In genomic region chr6:43724914-43725642, GRCh38 we compare ENCODE assay signal across 1 cellular context.
TF ChIP-seq lines count a peak whose summit lies in the region.

No MANE protein-coding gene starts in this region.

TF ChIP-seq in GM12878, 131 proteins besides CTCF, POLR2A, EP300 and RAD21 (continued from another document and continues in another):
- TF ChIP-seq IRF4 (IDR thresholded peaks at IDR 0.05; ENCODE audit: low read depth, low read length): 0 out of 2 replicates have a peak, but pooled peaks have one; percentile 55
- TF ChIP-seq SIX5 (IDR thresholded peaks at IDR 0.05; ENCODE audit: low read depth, low read length, severe bottlenecking): no peak
- no peak for TF ChIP-seq ZZZ3 (IDR thresholded peaks at IDR 0.05; ENCODE audit: control insufficient read depth, insufficient read length, low read depth)
- TF ChIP-seq BCL11A (IDR thresholded peaks at IDR 0.05; ENCODE audit: low read depth, low read length): no peak; the same call in 1 of the 2 replicates
- peak; percentile 99 to 100 for TF ChIP-seq BHLHE40 (IDR thresholded peaks at IDR 0.05; ENCODE audit: borderline replicate concordance in 1 of 2, low read depth in 2 of 2, low read length in 1 of 2)
- TF ChIP-seq E2F8 (IDR thresholded peaks at IDR 0.05; ENCODE audit: low read depth, partially characterized antibody): no peak
- TF ChIP-seq NFXL1 (IDR thresholded peaks at IDR 0.05; ENCODE audit: borderline replicate concordance): no peak
- TF ChIP-seq CBX3 (IDR thresholded peaks at IDR 0.05; ENCODE audit: borderline replicate concordance, low read depth): no peak
- TF ChIP-seq EZH2 (IDR thresholded peaks at IDR 0.05; ENCODE audit: borderline replicate concordance, control insufficient read depth, low read depth, low read length): no peak
- TF ChIP-seq SRF (IDR thresholded peaks at IDR 0.05; ENCODE audit: low read depth in 2 of 2, low read length in 2 of 2): no peak
- TF ChIP-seq MTA2 (IDR thresholded peaks at IDR 0.05; ENCODE audit: low read depth): peak; percentile 90
- TF ChIP-seq SKIL (IDR thresholded peaks at IDR 0.05; ENCODE audit: low read depth, poor library complexity, severe bottlenecking): peak; percentile 83
- TF ChIP-seq SMAD5 (IDR thresholded peaks at IDR 0.05; ENCODE audit: low read depth): no peak
- TF ChIP-seq SUPT20H (IDR thresholded peaks at IDR 0.05; ENCODE audit: borderline replicate concordance, control insufficient read depth, low read depth, low read length): no peak
- no peak for TF ChIP-seq STAT1 (conservative IDR thresholded peaks at IDR 0.05)
- peak; percentile 73 for TF ChIP-seq MXI1 (IDR thresholded peaks at IDR 0.05; ENCODE audit: low read depth, low read length)
- peak; percentile 99 for TF ChIP-seq IKZF1 (conservative IDR thresholded peaks at IDR 0.05)
- 0 out of 2 replicates have a peak, but pooled peaks have one; percentile 36 for TF ChIP-seq RAD51 (IDR thresholded peaks at IDR 0.05)
- peak; percentile 91 for TF ChIP-seq RELB (IDR thresholded peaks at IDR 0.05; ENCODE audit: low read depth)
- TF ChIP-seq ZBTB33 (IDR thresholded peaks at IDR 0.05): no peak
- peak; percentile 73 for TF ChIP-seq FOXK2 (IDR thresholded peaks at IDR 0.05)
- TF ChIP-seq BMI1 (IDR thresholded peaks at IDR 0.05; ENCODE audit: borderline replicate concordance): no peak; the same call in 1 of the 2 replicates
- no peak for TF ChIP-seq ELK1 (IDR thresholded peaks at IDR 0.05; ENCODE audit: low read depth, low read length)
- peak; percentile 90 for TF ChIP-seq CREM (IDR thresholded peaks at IDR 0.05; ENCODE audit: low read depth)
- peak; percentile 96 for TF ChIP-seq DPF2 (IDR thresholded peaks at IDR 0.05)
- no peak for TF ChIP-seq KAT2A (conservative IDR thresholded peaks at IDR 0.05; ENCODE audit: control insufficient read depth, low read depth, low read length)
- TF ChIP-seq NR2C1 (IDR thresholded peaks at IDR 0.05): no peak
- TF ChIP-seq MEF2A (IDR thresholded peaks at IDR 0.05; ENCODE audit: insufficient read depth, low read depth, low read length): peak; percentile 44; the same call in 1 of the 2 replicates
- TF ChIP-seq ZNF687 (IDR thresholded peaks at IDR 0.05): peak; percentile 58; the same call in 1 of the 2 replicates
- no peak for TF ChIP-seq ZNF384 (IDR thresholded peaks at IDR 0.05; ENCODE audit: borderline replicate concordance, low read depth, low read length)
- peak; percentile 50 for TF ChIP-seq MYC (IDR thresholded peaks at IDR 0.05; ENCODE audit: insufficient read depth, insufficient read length, insufficient replicate concordance, low read length, severe bottlenecking)
- no peak for TF ChIP-seq CEBPZ (IDR thresholded peaks at IDR 0.05; ENCODE audit: low read depth, low read length)
- peak in 1 of 2 experiments; percentile 70; a peak in 1 of 4 replicates for TF ChIP-seq ETV6 (conservative IDR thresholded peaks at IDR 0.05 in 1 of 2, IDR thresholded peaks at IDR 0.05 in 1 of 2; ENCODE audit: borderline replicate concordance in 1 of 2, low read depth in 1 of 2)
- TF ChIP-seq POLR2AphosphoS5 (IDR thresholded peaks at IDR 0.05; ENCODE audit: low read length): peak; percentile 53; the same call in 1 of the 2 replicates
- peak; percentile 54; the same call in 1 of the 2 replicates for TF ChIP-seq LARP7 (IDR thresholded peaks at IDR 0.05)
- peak; percentile 85; the same call in 1 of the 2 replicates for TF ChIP-seq PAX5 (IDR thresholded peaks at IDR 0.05; ENCODE audit: borderline replicate concordance, low read depth, low read length)
- no peak; the same call in 1 of the 2 replicates for TF ChIP-seq TCF12 (IDR thresholded peaks at IDR 0.05; ENCODE audit: low read depth, low read length)
- TF ChIP-seq HDAC6 (IDR thresholded peaks at IDR 0.05; ENCODE audit: unreplicated experiment): no peak
- no peak for TF ChIP-seq ZBTB4 (CRISPR knock-in tag; IDR thresholded peaks at IDR 0.05)
- peak; percentile 65; the same call in 1 of the 2 replicates for TF ChIP-seq TCF3 (IDR thresholded peaks at IDR 0.05; ENCODE audit: borderline replicate concordance, insufficient read depth, low read depth, low read length)
